In the genomic region with DNA sequence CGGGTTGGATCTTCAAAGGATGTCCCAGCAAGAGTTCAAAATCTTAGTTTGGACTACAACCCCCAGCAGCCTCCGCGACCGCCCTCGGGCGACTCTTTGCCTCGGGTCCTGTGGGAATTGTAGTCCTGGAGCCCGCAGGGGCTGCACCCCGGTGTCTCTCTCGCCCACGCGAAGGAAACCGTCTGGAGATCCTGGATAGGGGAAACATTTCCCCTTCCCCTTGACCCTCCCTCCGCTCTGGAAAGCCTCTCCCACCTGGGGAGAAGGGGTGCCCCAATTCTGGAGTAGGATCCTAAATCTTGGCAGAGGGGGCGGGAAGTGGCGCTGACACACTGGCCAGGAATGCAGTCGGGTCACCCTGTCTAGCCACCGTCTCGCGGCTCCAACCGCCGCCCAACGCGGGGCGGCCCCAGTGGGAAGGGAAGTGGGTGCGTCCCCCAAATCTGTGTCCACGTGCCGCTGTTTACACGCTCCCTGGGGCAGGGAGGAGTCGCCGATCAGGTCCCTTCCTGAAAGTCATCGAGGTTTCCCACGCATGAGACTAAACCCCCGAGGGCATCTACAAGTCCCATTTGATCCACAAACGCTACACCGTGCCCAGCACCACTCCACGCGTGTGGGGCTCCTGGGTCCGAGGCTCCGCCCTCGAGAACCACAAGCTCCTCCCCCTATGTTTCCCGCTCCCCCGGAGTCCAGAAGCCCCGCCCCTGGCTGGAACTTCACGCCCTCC, we compare ENCODE assay signal across 8 cellular contexts.
DNase-seq lines count a peak whose midpoint lies in the region; TF ChIP-seq lines count a peak whose summit lies in the region.

No MANE protein-coding gene starts in this region.

- DNase-seq in ELR (ENCODE audit: low read depth), result peak; percentile 93
- DNase-seq in GOT3 (lab: John Stamatoyannopoulos, UW), result peak; percentile 87
- DNase-seq in LoVo (ENCODE audit: low spot score), result peak; percentile 89
- peak; percentile 14 for DNase-seq in SIG-M5 (lab: John Stamatoyannopoulos, UW)
- DNase-seq in activated gamma-delta T cell treated with anti-CD3 and anti-CD28 coated beads, Interleukin-2, amount 50 U/mL, for 16 hours (ENCODE audit: low read depth), result peak; percentile 73
- DNase-seq in foreskin melanocyte, result peak; percentile 88

- H3K4me3 ChIP-seq in neutrophil (ENCODE audit: low read depth in 1 of 2, low read length in 1 of 2) (peak overlapping the region; percentile 53 to 61), subcutaneous abdominal adipose tissue (ENCODE audit: low read depth in 1 of 5, low read length in 5 of 5) (peak overlapping the region; percentile 76 to 90 (median 85))

- H3K36me3 ChIP-seq in neutrophil (no peaks in the 10 kb centered on the region), subcutaneous abdominal adipose tissue (ENCODE audit: control insufficient read depth in 5 of 5, insufficient read depth in 5 of 5, low read length in 5 of 5) (peaks cover 0 to 7% (median 0%) of the 10 kb centered on the region in 5 donors)

- peak overlapping the region; percentile 50 to 86 (median 85) for H3K9ac ChIP-seq in subcutaneous abdominal adipose tissue (ENCODE audit: low read length in 5 of 5)

- H3K27ac ChIP-seq in neutrophil (no peak overlapping the region), subcutaneous abdominal adipose tissue (ENCODE audit: low read depth, low read length) (peak overlapping the region; percentile 87)

- H3K9me3 ChIP-seq in neutrophil, result no peaks in the 10 kb centered on the region
- no peaks in the 10 kb centered on the region for H3K9me3 ChIP-seq in subcutaneous abdominal adipose tissue (ENCODE audit: control insufficient read depth in 5 of 5, low read length in 5 of 5)

- H3K4me1 ChIP-seq in neutrophil (ENCODE audit: control insufficient read depth in 1 of 2, insufficient read depth in 1 of 2, low read depth in 1 of 2, low read length in 1 of 2) (peaks cover 27 to 29% of the 10 kb centered on the region in 2 experiments), subcutaneous abdominal adipose tissue (ENCODE audit: control insufficient read depth in 5 of 5, insufficient read depth in 5 of 5, low read length in 5 of 5) (peaks cover 10 to 70% (median 47%) of the 10 kb centered on the region in 5 donors)

- TF ChIP-seq CTCF in neutrophil (IDR thresholded peaks at IDR 0.05), result no peak

- peaks cover 62% of the 10 kb centered on the region for H3K27me3 ChIP-seq in neutrophil
- peaks cover 0 to 15% (median 7%) of the 10 kb centered on the region in 5 donors for H3K27me3 ChIP-seq in subcutaneous abdominal adipose tissue (ENCODE audit: control insufficient read depth in 5 of 5, insufficient read depth in 4 of 5, low read length in 5 of 5)

Comparison
In these comparisons a context has a peak if more than half of its experiments do, and no peak if none do; other contexts are left out.
1. DNase-seq: peak in every context shown above with its lines; median percentile 93 in ELR; 89 in LoVo; 88 in foreskin melanocyte; 87 in GOT3; 73 in activated gamma-delta T cell treated with anti-CD3 and anti-CD28 coated beads, Interleukin-2, amount 50 U/mL, for 16 hours; 14 in SIG-M5.